Comparison of ENCODE assay signal across 16 cellular contexts in genomic region chr16:85894266-85894665, GRCh38. TPM values are rescaled to one million over a fixed set of nuclear protein-coding genes. Genes with fewer than 3 reads are reported as not detected.
A peak's percentile ranks its signal among the peaks of the same experiment; 100 is the strongest.
DNase-seq lines count a peak whose midpoint lies in the region; ATAC-seq, FAIRE-seq and TF ChIP-seq lines count a peak whose summit lies in the region.
"Had no signal": no experiment of that assay in that cellular context is flagged by ENCODE, and none has a peak within 500 bp of the region (broad histone marks: within the 10 kb centered on the region; RNA-seq: fewer than 3 reads in every experiment).

No MANE protein-coding gene starts in this region.

- peaks cover 32% of the 10 kb centered on the region for H3K27me3 Mint-ChIP-seq in activated naive CD4-positive, alpha-beta T cell treated with anti-CD3 and anti-CD28 coated beads, Interleukin-2, amount 10 ng/mL, durations not matched to agents 7 days and 5 days

- peak; percentile 30 for ATAC-seq in stimulated activated naive CD8-positive, alpha-beta T cell treated with anti-CD3 and anti-CD28 coated beads, Interleukin-15, Interleukin-2, amounts not matched to agents 100 U/mL and 50 U/mL, for 24 hours
- ATAC-seq in HG03342 (IDR thresholded peaks at IDR 0.05; ENCODE audit: unreplicated experiment), result no peak
- no peak for ATAC-seq in HG02938 (IDR thresholded peaks at IDR 0.05; ENCODE audit: unreplicated experiment)

- no peaks in the 10 kb centered on the region for H3K9me3 ChIP-seq in HEK293 (ENCODE audit: control insufficient read depth, insufficient read depth, low read depth, low read length)
- H3K9me3 ChIP-seq: BLaER1, MG63 had no signal

- H3K4me3 Mint-ChIP-seq in activated naive CD4-positive, alpha-beta T cell treated with anti-CD3 and anti-CD28 coated beads, Interleukin-2, amount 10 ng/mL, durations not matched to agents 7 days and 5 days, result no peak overlapping the region

- H3K4me1 ChIP-seq in HEK293 (ENCODE audit: control insufficient read depth, insufficient read depth, low read length), result no peaks in the 10 kb centered on the region; the same call in 1 of the 2 replicates

- no peak overlapping the region for H3K4me3 ChIP-seq in HEK293 (ENCODE audit: low read depth, low read length)
- no peak overlapping the region for H3K4me3 ChIP-seq in bronchial epithelial cell (ENCODE audit: low read depth, low read length)
- H3K4me3 ChIP-seq: BLaER1, coronary artery, MG63 had no signal

- H3K36me3 ChIP-seq in HEK293 (ENCODE audit: control insufficient read depth in 2 of 2, insufficient read depth in 1 of 2, low read length in 2 of 2), result no peaks in the 10 kb centered on the region
- H3K36me3 ChIP-seq in bronchial epithelial cell (ENCODE audit: control insufficient read depth, insufficient read depth, low read length), result no peaks in the 10 kb centered on the region
- H3K36me3 ChIP-seq: BLaER1, MG63 had no signal

- peaks cover 20% of the 10 kb centered on the region for H3K4me1 Mint-ChIP-seq in activated naive CD4-positive, alpha-beta T cell treated with anti-CD3 and anti-CD28 coated beads, Interleukin-2, amount 10 ng/mL, durations not matched to agents 7 days and 5 days

- FAIRE-seq in bronchial epithelial cell (lab: Jason Lieb, UNC), result no peak

- no peak overlapping the region for H3K27ac ChIP-seq in HEK293 (ENCODE audit: extremely low read depth, low read depth, low read length)
- H3K27ac ChIP-seq: BLaER1, coronary artery, HL-60 had no signal

- peaks cover 24% of the 10 kb centered on the region for H3K27me3 ChIP-seq in bronchial epithelial cell (ENCODE audit: control insufficient read depth, insufficient read depth, low read length)

- 0 out of 2 replicates have a peak, but pooled peaks have one; percentile 13 for TF ChIP-seq CTCF in HEK293 (tag by site-specific recombination; IDR thresholded peaks at IDR 0.05)
- peak; percentile 26 for TF ChIP-seq CTCF in bronchial epithelial cell (IDR thresholded peaks at IDR 0.05; ENCODE audit: insufficient read depth, low read length, severe bottlenecking)

- H3K27ac Mint-ChIP-seq in activated naive CD4-positive, alpha-beta T cell treated with anti-CD3 and anti-CD28 coated beads, Interleukin-2, amount 10 ng/mL, durations not matched to agents 7 days and 5 days, result no peak overlapping the region

- CTCF ChIA-PET in activated naive CD4-positive, alpha-beta T cell treated with anti-CD3 and anti-CD28 coated beads, Interleukin-2, amount 10 ng/mL, durations not matched to agents 7 days and 5 days (lab: Charles Lee), result interaction anchor here (0.9 to 1.6 kb wide), 2 partner anchors 73 to 75 kb away, joined by 3 to 4 read pairs; no protein-coding TSS in a partner anchor
- CTCF ChIA-PET in HEK293 (lab: Yijun Ruan, JAX), result interaction anchor here (0.6 to 1.5 kb wide), 3 partner anchors 73 to 122 kb away, joined by 3 to 5 read pairs (median 3); no protein-coding TSS in a partner anchor

- H3K36me3 Mint-ChIP-seq in activated naive CD4-positive, alpha-beta T cell treated with anti-CD3 and anti-CD28 coated beads, Interleukin-2, amount 10 ng/mL, durations not matched to agents 7 days and 5 days, result no peaks in the 10 kb centered on the region

- H3K9me3 Mint-ChIP-seq in activated naive CD4-positive, alpha-beta T cell treated with anti-CD3 and anti-CD28 coated beads, Interleukin-2, amount 10 ng/mL, durations not matched to agents 7 days and 5 days, result no peaks in the 10 kb centered on the region

- POLR2A ChIA-PET in HEK293 (lab: Yijun Ruan, JAX), result interaction anchor here (0.5 kb wide), 1 partner anchor 409 kb away, joined by 3 read pairs; no protein-coding TSS in a partner anchor

- peak; percentile 42 for DNase-seq in activated naive CD4-positive, alpha-beta T cell treated with anti-CD3 and anti-CD28 coated beads, Interleukin-2, amount 50 U/mL, for 16 hours
- no peak for DNase-seq in activated naive CD4-positive, alpha-beta T cell treated with anti-CD3 and anti-CD28 coated beads, Interleukin-2, amount 10 ng/mL, durations not matched to agents 7 days and 5 days
- DNase-seq in bronchial epithelial cell (ENCODE audit: low read depth), result peak; percentile 3
- no peak for DNase-seq in stimulated activated naive CD8-positive, alpha-beta T cell treated with anti-CD3 and anti-CD28 coated beads, Interleukin-15, Interleukin-2, amounts not matched to agents 100 U/mL and 50 U/mL, for 24 hours
- DNase-seq in effector CD4-positive, alpha-beta T cell, result no peak
- DNase-seq: amygdala, MG63, NCI-H345, Right ventricle myocardium superior, T1000 had no signal

TF ChIP-seq in HEK293, 187 proteins besides CTCF, POLR2A, EP300 and RAD21 (continues in another document):
- TF ChIP-seq ZNF645 (tag by site-specific recombination; IDR thresholded peaks at IDR 0.05), result no peak
- TF ChIP-seq ZNF354C (tag by site-specific recombination; IDR thresholded peaks at IDR 0.05; ENCODE audit: borderline replicate concordance, low read depth), result no peak
- no peak for TF ChIP-seq ZNF324 (tag by site-specific recombination; IDR thresholded peaks at IDR 0.05)
- no peak for TF ChIP-seq ZNF292 (tag by site-specific recombination; IDR thresholded peaks at IDR 0.05; ENCODE audit: borderline replicate concordance, low read depth)
- no peak for TF ChIP-seq ZXDB (tag by site-specific recombination; IDR thresholded peaks at IDR 0.05)
- no peak for TF ChIP-seq PRDM10 (tag by site-specific recombination; IDR thresholded peaks at IDR 0.05)
- TF ChIP-seq ZNF571 (tag by site-specific recombination; IDR thresholded peaks at IDR 0.05), result no peak
- TF ChIP-seq ZNF132 (tag by site-specific recombination; IDR thresholded peaks at IDR 0.05; ENCODE audit: borderline replicate concordance), result no peak
- no peak for TF ChIP-seq TRIM28 (IDR thresholded peaks at IDR 0.05; ENCODE audit: borderline replicate concordance, low read length)
- no peak for TF ChIP-seq PATZ1 (tag by site-specific recombination; IDR thresholded peaks at IDR 0.05)
- TF ChIP-seq ZNF777 (tag by site-specific recombination; IDR thresholded peaks at IDR 0.05; ENCODE audit: borderline replicate concordance), result no peak
- no peak for TF ChIP-seq ZNF660 (tag by site-specific recombination; IDR thresholded peaks at IDR 0.05)
- TF ChIP-seq ZNF830 (tag by site-specific recombination; IDR thresholded peaks at IDR 0.05; ENCODE audit: low read depth), result no peak
- no peak for TF ChIP-seq ZNF37A (tag by site-specific recombination; IDR thresholded peaks at IDR 0.05)

RNA-seq across cellular contexts. Expression of gene IRF8, which starts 4.7 kb away (rescaled TPM):
- total RNA-seq in bronchial epithelial cell, result not detected in 2 replicates

Comparison
In these comparisons a context has a peak if more than half of its experiments do, and no peak if none do; other contexts are left out.
1. DNase-seq: peak in activated naive CD4-positive, alpha-beta T cell treated with anti-CD3 and anti-CD28 coated beads, Interleukin-2, amount 50 U/mL, for 16 hours (single experiment) and bronchial epithelial cell (single experiment); none in activated naive CD4-positive, alpha-beta T cell treated with anti-CD3 and anti-CD28 coated beads, Interleukin-2, amount 10 ng/mL, durations not matched to agents 7 days and 5 days (single experiment), stimulated activated naive CD8-positive, alpha-beta T cell treated with anti-CD3 and anti-CD28 coated beads, Interleukin-15, Interleukin-2, amounts not matched to agents 100 U/mL and 50 U/mL, for 24 hours (single experiment) and effector CD4-positive, alpha-beta T cell (single experiment).